Comparison of ENCODE assay signal across 16 cellular contexts in genomic region chr15:37794947-37795346, GRCh38.
DNase-seq lines count a peak whose midpoint lies in the region; ATAC-seq, FAIRE-seq and TF ChIP-seq lines count a peak whose summit lies in the region.
"Had no signal": no experiment of that assay in that cellular context is flagged by ENCODE, and none has a peak within 500 bp of the region (broad histone marks: within the 10 kb centered on the region; RNA-seq: fewer than 3 reads in every experiment).

No MANE protein-coding gene starts in this region.

- no peaks in the 10 kb centered on the region for H3K9me3 Mint-ChIP-seq in activated CD4-positive, alpha-beta T cell treated with anti-CD3 and anti-CD28 coated beads, Interleukin-2, amount 10 ng/mL, durations not matched to agents 7 days and 5 days
- H3K9me3 Mint-ChIP-seq: CD4-positive, alpha-beta T cell had no signal

- TF ChIP-seq CTCF in BE2C (IDR thresholded peaks at IDR 0.05; ENCODE audit: low read depth, low read length) (no peak), kidney (IDR thresholded peaks at IDR 0.05; ENCODE audit: borderline replicate concordance, extremely low read depth, insufficient read depth) (no peak)

- H3K27me3 Mint-ChIP-seq in activated CD4-positive, alpha-beta T cell treated with anti-CD3 and anti-CD28 coated beads, Interleukin-2, amount 10 ng/mL, durations not matched to agents 7 days and 5 days: no peaks in the 10 kb centered on the region
- H3K27me3 Mint-ChIP-seq: CD4-positive, alpha-beta T cell had no signal

- H3K4me1 ChIP-seq in BE2C: peaks cover 16% of the 10 kb centered on the region
- no peaks in the 10 kb centered on the region for H3K4me1 ChIP-seq in kidney (ENCODE audit: control insufficient read depth in 1 of 2, insufficient read depth in 1 of 2, low read depth in 1 of 2, low read length in 2 of 2)
- H3K4me1 ChIP-seq: Caco-2 had no signal

- no peaks in the 10 kb centered on the region for H3K4me1 Mint-ChIP-seq in activated CD4-positive, alpha-beta T cell treated with anti-CD3 and anti-CD28 coated beads, Interleukin-2, amount 10 ng/mL, durations not matched to agents 7 days and 5 days

- CTCF ChIA-PET in activated CD4-positive, alpha-beta T cell treated with anti-CD3 and anti-CD28 coated beads, Interleukin-2, amount 10 ng/mL, durations not matched to agents 7 days and 5 days (lab: Charles Lee): interaction anchor here (0.6 kb wide), 1 partner anchor 500 kb away, joined by 3 read pairs; no protein-coding TSS in a partner anchor

- H3K36me3 Mint-ChIP-seq in activated CD4-positive, alpha-beta T cell treated with anti-CD3 and anti-CD28 coated beads, Interleukin-2, amount 10 ng/mL, durations not matched to agents 7 days and 5 days (ENCODE audit: low read depth): no peaks in the 10 kb centered on the region

- no peak overlapping the region for H3K27ac ChIP-seq in kidney (ENCODE audit: low read depth in 2 of 2, low read length in 2 of 2)
- H3K27ac ChIP-seq: C4-2B had no signal

- peak; percentile 46 for ATAC-seq in SK-N-SH treated with all-trans-retinoic acid at 6 μM for 48 hours
- no peak for ATAC-seq in HG03025 (IDR thresholded peaks at IDR 0.05; ENCODE audit: low FRiP score, unreplicated experiment)
- ATAC-seq: HepG2 had no signal

- no peak for FAIRE-seq in kidney (lab: Jason Lieb, UNC)
- FAIRE-seq: D721Med, G401.6, GM12892, GM18507, HepG2 had no signal

- intact Hi-C loops in kidney (cut with DNase I): no loop called here

- no peak overlapping the region for H3K4me3 Mint-ChIP-seq in activated CD4-positive, alpha-beta T cell treated with anti-CD3 and anti-CD28 coated beads, Interleukin-2, amount 10 ng/mL, durations not matched to agents 7 days and 5 days
- H3K4me3 Mint-ChIP-seq: CD4-positive, alpha-beta T cell; H9 had no signal

- H3K9me3 ChIP-seq in BE2C (no peaks in the 10 kb centered on the region), kidney (ENCODE audit: control insufficient read depth in 1 of 2, low read length in 2 of 2) (no peaks in the 10 kb centered on the region)
- H3K9me3 ChIP-seq: Caco-2 had no signal

- POLR2A ChIA-PET in activated CD4-positive, alpha-beta T cell treated with anti-CD3 and anti-CD28 coated beads, Interleukin-2, amount 10 ng/mL, durations not matched to agents 7 days and 5 days (lab: Charles Lee): no interaction called here

- no peak overlapping the region for H3K4me3 ChIP-seq in BE2C (ENCODE audit: low read depth, low read length)
- no peak overlapping the region for H3K4me3 ChIP-seq in kidney (ENCODE audit: low read length in 2 of 2)

- H3K27me3 ChIP-seq in BE2C: no peaks in the 10 kb centered on the region

- no peaks in the 10 kb centered on the region for H3K36me3 ChIP-seq in BE2C
- H3K36me3 ChIP-seq in kidney (ENCODE audit: control insufficient read depth in 1 of 2, insufficient read depth in 2 of 2, low read length in 2 of 2): no peaks in the 10 kb centered on the region

- DNase-seq in BE2C (peak; percentile 16), NCI-H1417 treated with DMSO at 0.1 percent for 48 hours (lab: John Stamatoyannopoulos, UW) (peak; percentile 9), kidney (no peak)
- DNase-seq in activated CD4-positive, alpha-beta T cell treated with anti-CD3 and anti-CD28 coated beads, Interleukin-2, amount 10 ng/mL, durations not matched to agents 7 days and 5 days: no peak
- DNase-seq: Caco-2; CD4-positive, alpha-beta T cell; GOT3; H9 had no signal

- H3K27ac Mint-ChIP-seq in activated CD4-positive, alpha-beta T cell treated with anti-CD3 and anti-CD28 coated beads, Interleukin-2, amount 10 ng/mL, durations not matched to agents 7 days and 5 days: no peak overlapping the region
- H3K27ac Mint-ChIP-seq: CD4-positive, alpha-beta T cell; H9 had no signal

- no peak overlapping the region for H3K9ac ChIP-seq in kidney (ENCODE audit: low read length in 2 of 2)

TF ChIP-seq in SK-N-SH treated with all-trans-retinoic acid at 6 μM for 48 hours, 23 proteins besides CTCF, POLR2A, EP300 and RAD21 (continues in another document):
- TF ChIP-seq TCF4 (CRISPR knock-in tag; IDR thresholded peaks at IDR 0.05; ENCODE audit: borderline replicate concordance) (peak; percentile 94), GLIS3 (CRISPR knock-in tag; IDR thresholded peaks at IDR 0.05) (no peak), OSR1 (CRISPR knock-in tag; IDR thresholded peaks at IDR 0.05) (no peak), ISL1 (CRISPR knock-in tag; IDR thresholded peaks at IDR 0.05) (peak; percentile 24; the same call in 1 of the 2 replicates), ZNF70 (CRISPR knock-in tag; IDR thresholded peaks at IDR 0.05) (peak; percentile 71), ZFP3 (CRISPR knock-in tag; IDR thresholded peaks at IDR 0.05) (no peak), TOX (CRISPR knock-in tag; IDR thresholded peaks at IDR 0.05; ENCODE audit: borderline replicate concordance) (no peak), PATZ1 (CRISPR knock-in tag; IDR thresholded peaks at IDR 0.05; ENCODE audit: borderline replicate concordance) (no peak), ESRRG (CRISPR knock-in tag; IDR thresholded peaks at IDR 0.05) (no peak), ZNF8 (CRISPR knock-in tag; IDR thresholded peaks at IDR 0.05) (peak; percentile 39; the same call in 1 of the 2 replicates), TSHZ2 (CRISPR knock-in tag; IDR thresholded peaks at IDR 0.05) (peak; percentile 86), POU6F1 (CRISPR knock-in tag; IDR thresholded peaks at IDR 0.05; ENCODE audit: borderline replicate concordance, low read depth) (no peak), ZC3H10 (CRISPR knock-in tag; IDR thresholded peaks at IDR 0.05) (no peak), ARNTL (CRISPR knock-in tag; IDR thresholded peaks at IDR 0.05; ENCODE audit: borderline replicate concordance, low read depth) (no peak), ZFP30 (CRISPR knock-in tag; IDR thresholded peaks at IDR 0.05) (no peak), RARB (CRISPR knock-in tag; IDR thresholded peaks at IDR 0.05) (no peak)
- TF ChIP-seq, protein P1, sequence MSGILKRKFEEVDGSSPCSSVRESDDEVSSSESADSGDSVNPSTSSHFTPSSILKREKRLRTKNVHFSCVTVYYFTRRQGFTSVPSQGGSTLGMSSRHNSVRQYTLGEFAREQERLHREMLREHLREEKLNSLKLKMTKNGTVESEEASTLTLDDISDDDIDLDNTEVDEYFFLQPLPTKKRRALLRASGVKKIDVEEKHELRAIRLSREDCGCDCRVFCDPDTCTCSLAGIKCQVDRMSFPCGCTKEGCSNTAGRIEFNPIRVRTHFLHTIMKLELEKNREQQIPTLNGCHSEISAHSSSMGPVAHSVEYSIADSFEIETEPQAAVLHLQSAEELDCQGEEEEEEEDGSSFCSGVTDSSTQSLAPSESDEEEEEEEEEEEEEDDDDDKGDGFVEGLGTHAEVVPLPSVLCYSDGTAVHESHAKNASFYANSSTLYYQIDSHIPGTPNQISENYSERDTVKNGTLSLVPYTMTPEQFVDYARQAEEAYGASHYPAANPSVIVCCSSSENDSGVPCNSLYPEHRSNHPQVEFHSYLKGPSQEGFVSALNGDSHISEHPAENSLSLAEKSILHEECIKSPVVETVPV (CRISPR knock-in tag; IDR thresholded peaks at IDR 0.05): no peak

Comparison
In these comparisons a context has a peak if more than half of its experiments do, and no peak if none do; other contexts are left out.
1. DNase-seq: peak in BE2C (single experiment) and NCI-H1417 treated with DMSO at 0.1 percent for 48 hours (single experiment); none in kidney (single experiment) and activated CD4-positive, alpha-beta T cell treated with anti-CD3 and anti-CD28 coated beads, Interleukin-2, amount 10 ng/mL, durations not matched to agents 7 days and 5 days (single experiment).